25 cellular contexts compared by ENCODE assay signal in genomic region chr6:111407686-111408085, GRCh38.
"Had no signal": no experiment of that assay in that cellular context is flagged by ENCODE, and none has a peak within 500 bp of the region (broad histone marks: within the 10 kb centered on the region; RNA-seq: fewer than 3 reads in every experiment).

No MANE protein-coding gene starts in this region.

- H3K9me3 Mint-ChIP-seq: activated naive CD8-positive, alpha-beta T cell treated with anti-CD3 and anti-CD28 coated beads, Interleukin-2, amount 10 ng/mL, durations not matched to agents 7 days and 5 days; naive thymus-derived CD4-positive, alpha-beta T cell; stimulated activated naive CD8-positive, alpha-beta T cell treated with anti-CD3 and anti-CD28 coated beads, Interleukin-15, Interleukin-2, amounts not matched to agents 100 ng/mL and 50 ng/mL, for 24 hours; type B pancreatic cell had no signal

- H3K27ac Mint-ChIP-seq: activated CD4-positive, alpha-beta T cell treated with anti-CD3 and anti-CD28 coated beads for 36 hours; activated CD8-positive, alpha-beta memory T cell treated with anti-CD3 and anti-CD28 coated beads, Interleukin-2, amount 10 ng/mL, durations not matched to agents 7 days and 5 days; activated CD8-positive, alpha-beta T cell treated with anti-CD3 and anti-CD28 coated beads, Interleukin-2, amount 10 ng/mL, durations not matched to agents 7 days and 5 days; activated naive CD8-positive, alpha-beta T cell treated with anti-CD3 and anti-CD28 coated beads, Interleukin-2, amount 10 ng/mL, durations not matched to agents 7 days and 5 days; endodermal cell; mesothelial cell of epicardium; stimulated activated naive CD8-positive, alpha-beta T cell treated with anti-CD3 and anti-CD28 coated beads, Interleukin-15, Interleukin-2, amounts not matched to agents 100 ng/mL and 50 ng/mL, for 24 hours; type B pancreatic cell had no signal

- H3K4me3 Mint-ChIP-seq: activated CD4-positive, alpha-beta T cell treated with anti-CD3 and anti-CD28 coated beads for 36 hours; activated CD8-positive, alpha-beta memory T cell treated with anti-CD3 and anti-CD28 coated beads, Interleukin-2, amount 10 ng/mL, durations not matched to agents 7 days and 5 days; activated CD8-positive, alpha-beta T cell treated with anti-CD3 and anti-CD28 coated beads, Interleukin-2, amount 10 ng/mL, durations not matched to agents 7 days and 5 days; activated naive CD8-positive, alpha-beta T cell treated with anti-CD3 and anti-CD28 coated beads, Interleukin-2, amount 10 ng/mL, durations not matched to agents 7 days and 5 days; endodermal cell; mesothelial cell of epicardium; naive thymus-derived CD4-positive, alpha-beta T cell; stimulated activated naive CD8-positive, alpha-beta T cell treated with anti-CD3 and anti-CD28 coated beads, Interleukin-15, Interleukin-2, amounts not matched to agents 100 ng/mL and 50 ng/mL, for 24 hours; type B pancreatic cell had no signal

- H3K4me3 ChIP-seq: heart left ventricle, left ventricle myocardium inferior, right atrium auricular region, thoracic aorta, uterus had no signal

- H3K9me3 ChIP-seq: thoracic aorta had no signal

- ATAC-seq: activated CD4-positive, alpha-beta T cell treated with anti-CD3 and anti-CD28 coated beads for 36 hours; activated CD8-positive, alpha-beta memory T cell treated with anti-CD3 and anti-CD28 coated beads, Interleukin-2, amount 10 ng/mL, durations not matched to agents 7 days and 5 days; activated CD8-positive, alpha-beta T cell treated with anti-CD3 and anti-CD28 coated beads, Interleukin-2, amount 10 ng/mL, durations not matched to agents 7 days and 5 days; esophagus mucosa; heart left ventricle; naive thymus-derived CD4-positive, alpha-beta T cell had no signal

- H3K27ac ChIP-seq: left ventricle myocardium inferior, right atrium auricular region, thoracic aorta, uterus had no signal

- H3K4me1 Mint-ChIP-seq: endodermal cell, mesothelial cell of epicardium had no signal

- DNase-seq: activated CD4-positive, alpha-beta T cell treated with anti-CD3 and anti-CD28 coated beads for 36 hours; activated CD4-positive, CD25-positive, alpha-beta regulatory T cell; activated CD8-positive, alpha-beta memory T cell treated with anti-CD3 and anti-CD28 coated beads, Interleukin-2, amount 10 ng/mL, durations not matched to agents 7 days and 5 days; activated CD8-positive, alpha-beta T cell treated with anti-CD3 and anti-CD28 coated beads, Interleukin-2, amount 10 ng/mL, durations not matched to agents 7 days and 5 days; activated naive CD4-positive, alpha-beta T cell; activated naive CD8-positive, alpha-beta T cell treated with anti-CD3 and anti-CD28 coated beads, Interleukin-2, amount 10 ng/mL, durations not matched to agents 7 days and 5 days; activated T-cell treated with anti-CD3 and anti-CD28 coated beads, Interleukin-2, amount 50 U/mL, for 48 hours; amniotic stem cell; caudate nucleus; endodermal cell; foreskin fibroblast; heart left ventricle; kidney glomerular epithelial cell; left ventricle myocardium inferior; naive thymus-derived CD4-positive, alpha-beta T cell; stimulated activated CD4-positive, alpha-beta T cell treated with anti-CD3 and anti-CD28 coated beads, Interleukin-15, amount 100 ng/mL, for 24 hours; stimulated activated CD4-positive, alpha-beta T cell treated with anti-CD3 and anti-CD28 coated beads, Interleukin-2, amount 100 ng/mL, for 24 hours; T-helper 1 cell; uterus had no signal

- H3K27me3 Mint-ChIP-seq: activated CD4-positive, alpha-beta T cell treated with anti-CD3 and anti-CD28 coated beads for 36 hours; activated CD8-positive, alpha-beta memory T cell treated with anti-CD3 and anti-CD28 coated beads, Interleukin-2, amount 10 ng/mL, durations not matched to agents 7 days and 5 days; activated naive CD8-positive, alpha-beta T cell treated with anti-CD3 and anti-CD28 coated beads, Interleukin-2, amount 10 ng/mL, durations not matched to agents 7 days and 5 days; naive thymus-derived CD4-positive, alpha-beta T cell; stimulated activated naive CD8-positive, alpha-beta T cell treated with anti-CD3 and anti-CD28 coated beads, Interleukin-15, Interleukin-2, amounts not matched to agents 100 ng/mL and 50 ng/mL, for 24 hours; type B pancreatic cell had no signal

- H3K36me3 ChIP-seq: uterus had no signal

- H3K4me1 ChIP-seq: left ventricle myocardium inferior, right atrium auricular region, uterus had no signal

- H3K27me3 ChIP-seq: heart left ventricle, right atrium auricular region, uterus had no signal
